ENCODE assay signal across 14 cellular contexts in genomic region chr4:76545161-76545884, GRCh38.
DNase-seq lines count a peak whose midpoint lies in the region; ATAC-seq and TF ChIP-seq lines count a peak whose summit lies in the region.
"Had no signal": no experiment of that assay in that cellular context is flagged by ENCODE, and none has a peak within 500 bp of the region (broad histone marks: within the 10 kb centered on the region; RNA-seq: fewer than 3 reads in every experiment).

No MANE protein-coding gene starts in this region.

- peaks cover 4% of the 10 kb centered on the region for H3K27me3 Mint-ChIP-seq in activated naive CD4-positive, alpha-beta T cell treated with anti-CD3 and anti-CD28 coated beads, Interleukin-2, amount 10 ng/mL, durations not matched to agents 7 days and 5 days
- peaks cover 9% of the 10 kb centered on the region for H3K27me3 Mint-ChIP-seq in stimulated activated naive CD8-positive, alpha-beta T cell treated with anti-CD3 and anti-CD28 coated beads, Interleukin-15, Interleukin-2, amounts not matched to agents 100 ng/mL and 50 ng/mL, for 24 hours

- H3K36me3 Mint-ChIP-seq in activated naive CD4-positive, alpha-beta T cell treated with anti-CD3 and anti-CD28 coated beads, Interleukin-2, amount 50 U/mL, for 72 hours = no peaks in the 10 kb centered on the region
- no peaks in the 10 kb centered on the region for H3K36me3 Mint-ChIP-seq in activated naive CD4-positive, alpha-beta T cell treated with anti-CD3 and anti-CD28 coated beads, Interleukin-2, amount 10 ng/mL, durations not matched to agents 7 days and 5 days
- H3K36me3 Mint-ChIP-seq in stimulated activated naive CD8-positive, alpha-beta T cell treated with anti-CD3 and anti-CD28 coated beads, Interleukin-15, Interleukin-2, amounts not matched to agents 100 ng/mL and 50 ng/mL, for 24 hours (ENCODE audit: low read depth) = no peaks in the 10 kb centered on the region

- intact Hi-C loops in Right ventricle myocardium inferior (cut with DNase I) = no loop called here

- peaks cover 25% of the 10 kb centered on the region for H3K4me1 ChIP-seq in hepatocyte (ENCODE audit: insufficient read depth)

- H3K4me1 Mint-ChIP-seq in activated naive CD4-positive, alpha-beta T cell treated with anti-CD3 and anti-CD28 coated beads, Interleukin-2, amount 10 ng/mL, durations not matched to agents 7 days and 5 days = peaks cover 16% of the 10 kb centered on the region
- H3K4me1 Mint-ChIP-seq in stimulated activated naive CD8-positive, alpha-beta T cell treated with anti-CD3 and anti-CD28 coated beads, Interleukin-15, Interleukin-2, amounts not matched to agents 100 ng/mL and 50 ng/mL, for 24 hours (ENCODE audit: low read depth) = peaks cover 20% of the 10 kb centered on the region

- H3K9me3 ChIP-seq in hepatocyte (ENCODE audit: low read depth) = no peaks in the 10 kb centered on the region
- H3K9me3 ChIP-seq: neutrophil had no signal

- no peak overlapping the region for H3K4me2 ChIP-seq in hepatocyte

- no peak overlapping the region for H3K27ac ChIP-seq in hepatocyte
- H3K27ac ChIP-seq: neutrophil had no signal

- peak; percentile 43 to 71 for ATAC-seq in activated naive CD4-positive, alpha-beta T cell treated with anti-CD3 and anti-CD28 coated beads, Interleukin-2, amount 50 U/mL, for 72 hours
- ATAC-seq in Right ventricle myocardium inferior (no peak), omental fat pad (ENCODE audit: low FRiP score) (no peak)
- ATAC-seq: left cardiac atrium had no signal

- H3K4me3 Mint-ChIP-seq in activated naive CD4-positive, alpha-beta T cell treated with anti-CD3 and anti-CD28 coated beads, Interleukin-2, amount 10 ng/mL, durations not matched to agents 7 days and 5 days = no peak overlapping the region
- H3K4me3 Mint-ChIP-seq in stimulated activated naive CD8-positive, alpha-beta T cell treated with anti-CD3 and anti-CD28 coated beads, Interleukin-15, Interleukin-2, amounts not matched to agents 100 ng/mL and 50 ng/mL, for 24 hours = no peak overlapping the region

- TF ChIP-seq CTCF in choroid plexus epithelial cell (conservative IDR thresholded peaks at IDR 0.05; ENCODE audit: low read depth, low read length) (no peak), hepatocyte (IDR thresholded peaks at IDR 0.05; ENCODE audit: poor library complexity) (no peak), omental fat pad (IDR thresholded peaks at IDR 0.05) (no peak)

- H3K4me3 ChIP-seq in choroid plexus epithelial cell (ENCODE audit: low read depth, low read length) (no peak overlapping the region), hepatocyte (no peak overlapping the region)

- H3K79me2 ChIP-seq in hepatocyte = no peaks in the 10 kb centered on the region

- no peak for DNase-seq in activated naive CD4-positive, alpha-beta T cell treated with anti-CD3 and anti-CD28 coated beads, Interleukin-2, amount 50 U/mL, for 72 hours (ENCODE audit: low spot score in 2 of 2)
- no peak for DNase-seq in activated naive CD4-positive, alpha-beta T cell treated with anti-CD3 and anti-CD28 coated beads, Interleukin-2, amount 10 ng/mL, durations not matched to agents 7 days and 5 days
- DNase-seq in OCI-M1 (lab: John Stamatoyannopoulos, UW) (peak; percentile 9), choroid plexus epithelial cell (ENCODE audit: low read depth) (peak; percentile 57), Right ventricle myocardium inferior (ENCODE audit: missing footprints) (no peak), hepatocyte (ENCODE audit: low spot score) (no peak), omental fat pad (ENCODE audit: low spot score) (no peak)
- DNase-seq: amniotic stem cell; effector CD4-positive, alpha-beta T cell; foreskin melanocyte; left cardiac atrium; NCI-H1436 had no signal

- H3K27me3 ChIP-seq in hepatocyte = no peaks in the 10 kb centered on the region

- H3K36me3 ChIP-seq in hepatocyte (replicated peaks; ENCODE audit: insufficient read depth, low read depth) = no peaks in the 10 kb centered on the region
- H3K36me3 ChIP-seq: neutrophil had no signal

- CTCF ChIA-PET in activated naive CD4-positive, alpha-beta T cell treated with anti-CD3 and anti-CD28 coated beads, Interleukin-2, amount 10 ng/mL, durations not matched to agents 7 days and 5 days (lab: Charles Lee) = interaction anchor here (0.7 kb wide), 1 partner anchor 992 kb away, joined by 3 read pairs; no protein-coding TSS in a partner anchor

- no peak overlapping the region for H2AFZ ChIP-seq in hepatocyte

- H3K27ac Mint-ChIP-seq in activated naive CD4-positive, alpha-beta T cell treated with anti-CD3 and anti-CD28 coated beads, Interleukin-2, amount 50 U/mL, for 72 hours = peak overlapping the region in 1 of 2 donors; percentile 16
- no peak overlapping the region for H3K27ac Mint-ChIP-seq in activated naive CD4-positive, alpha-beta T cell treated with anti-CD3 and anti-CD28 coated beads, Interleukin-2, amount 10 ng/mL, durations not matched to agents 7 days and 5 days
- peak overlapping the region; percentile 12 for H3K27ac Mint-ChIP-seq in stimulated activated naive CD8-positive, alpha-beta T cell treated with anti-CD3 and anti-CD28 coated beads, Interleukin-15, Interleukin-2, amounts not matched to agents 100 ng/mL and 50 ng/mL, for 24 hours

- 82% methylated on average over 6 of the region's 6 CpGs for WGBS in hepatocyte (ENCODE audit: low lambda C conversion rate, missing lambda C conversion rate)

- H3K9me2 ChIP-seq in hepatocyte (replicated peaks; ENCODE audit: insufficient read depth) = no peaks in the 10 kb centered on the region

- H3K9me3 Mint-ChIP-seq in activated naive CD4-positive, alpha-beta T cell treated with anti-CD3 and anti-CD28 coated beads, Interleukin-2, amount 50 U/mL, for 72 hours = peaks cover 0 to 5% of the 10 kb centered on the region in 2 donors
- peaks cover 2% of the 10 kb centered on the region for H3K9me3 Mint-ChIP-seq in activated naive CD4-positive, alpha-beta T cell treated with anti-CD3 and anti-CD28 coated beads, Interleukin-2, amount 10 ng/mL, durations not matched to agents 7 days and 5 days
- peaks cover 4% of the 10 kb centered on the region for H3K9me3 Mint-ChIP-seq in stimulated activated naive CD8-positive, alpha-beta T cell treated with anti-CD3 and anti-CD28 coated beads, Interleukin-15, Interleukin-2, amounts not matched to agents 100 ng/mL and 50 ng/mL, for 24 hours

- H4K20me1 ChIP-seq in hepatocyte (ENCODE audit: insufficient read depth, poor library complexity, severe bottlenecking) = no peaks in the 10 kb centered on the region

Comparison
In these comparisons a context has a peak if more than half of its experiments do, and no peak if none do; other contexts are left out.
1. ATAC-seq: peak in activated naive CD4-positive, alpha-beta T cell treated with anti-CD3 and anti-CD28 coated beads, Interleukin-2, amount 50 U/mL, for 72 hours (2 of 2); none in Right ventricle myocardium inferior (single experiment) and omental fat pad (single experiment).
2. DNase-seq: peak in OCI-M1 (single experiment) and choroid plexus epithelial cell (single experiment); none in activated naive CD4-positive, alpha-beta T cell treated with anti-CD3 and anti-CD28 coated beads, Interleukin-2, amount 50 U/mL, for 72 hours (0 of 2), activated naive CD4-positive, alpha-beta T cell treated with anti-CD3 and anti-CD28 coated beads, Interleukin-2, amount 10 ng/mL, durations not matched to agents 7 days and 5 days (single experiment), Right ventricle myocardium inferior (single experiment), hepatocyte (single experiment) and omental fat pad (single experiment).